3 cellular contexts compared by ENCODE assay signal in the genomic region with DNA sequence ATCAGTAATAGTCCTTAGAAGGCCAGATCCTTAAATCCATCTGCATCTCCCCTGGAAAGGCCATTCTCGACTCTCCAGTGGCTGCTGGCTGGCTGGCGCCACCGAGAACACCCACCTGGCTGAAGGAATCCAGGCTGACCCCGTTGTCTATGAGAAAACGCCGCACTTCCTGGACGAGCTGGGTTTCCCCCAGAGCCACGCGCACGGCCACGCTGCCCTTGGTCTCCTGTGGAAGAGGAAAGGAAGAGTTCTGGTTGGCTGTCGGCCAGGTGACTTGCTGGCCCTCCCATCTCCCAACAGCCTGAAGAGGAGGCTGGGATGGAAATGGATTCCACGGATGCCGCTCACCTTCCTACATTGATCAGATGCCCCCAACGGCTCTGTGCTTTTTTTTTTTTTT.
"Had no signal": no experiment of that assay in that cellular context is flagged by ENCODE, and none has a peak within 500 bp of the region (broad histone marks: within the 10 kb centered on the region; RNA-seq: fewer than 3 reads in every experiment).

No MANE protein-coding gene starts in this region.

- H3K4me3 ChIP-seq: GM12878 had no signal

- ATAC-seq: GM12878 had no signal

- DNase-seq: GDM1, GF-D8 had no signal
